In genomic region chr19:5351731-5352228, GRCh38 we compare ENCODE assay signal across 19 cellular contexts. TPM values are rescaled to one million over a fixed set of nuclear protein-coding genes. Genes with fewer than 3 reads are reported as not detected.
A peak's percentile ranks its signal among the peaks of the same experiment; 100 is the strongest.
DNase-seq lines count a peak whose midpoint lies in the region; ATAC-seq, FAIRE-seq and TF ChIP-seq lines count a peak whose summit lies in the region.
"Had no signal": no experiment of that assay in that cellular context is flagged by ENCODE, and none has a peak within 500 bp of the region (broad histone marks: within the 10 kb centered on the region; RNA-seq: fewer than 3 reads in every experiment).

No MANE protein-coding gene starts in this region.

- no peaks in the 10 kb centered on the region for H4K20me1 ChIP-seq in BLaER1
- H4K20me1 ChIP-seq in K562 (replicated peaks; ENCODE audit: control insufficient read depth, insufficient read depth, low read length), result peaks cover 2% of the 10 kb centered on the region; the same call in 1 of the 2 replicates
- H4K20me1 ChIP-seq in HepG2 (ENCODE audit: insufficient read depth, low read length), result no peaks in the 10 kb centered on the region

- H3K4me3 ChIP-seq in BLaER1 (no peak overlapping the region), HEK293 (ENCODE audit: low read depth, low read length) (no peak overlapping the region), K562 (no peak overlapping the region), HepG2 (replicated peaks in 1 of 3; ENCODE audit: insufficient read depth in 1 of 3, low read depth in 2 of 3, low read length in 3 of 3) (no peak overlapping the region)
- H3K4me3 ChIP-seq: SK-N-MC had no signal

- H3K9ac ChIP-seq in BLaER1 (no peak overlapping the region), K562 (ENCODE audit: insufficient read depth in 1 of 2, low read depth in 2 of 2, low read length in 2 of 2) (no peak overlapping the region), HepG2 (ENCODE audit: insufficient read depth, low read depth, low read length) (no peak overlapping the region)

- WGBS in K562 (ENCODE audit: insufficient coverage, low coverage, missing lambda C conversion rate), result 0% methylated on average over 2 of the region's 2 CpGs
- 36% methylated on average over 2 of the region's 2 CpGs for WGBS in HepG2 (ENCODE audit: low lambda C conversion rate)

- H3K9me3 ChIP-seq in BLaER1, result peaks cover 3% of the 10 kb centered on the region; the same call in 1 of the 2 replicates
- no peaks in the 10 kb centered on the region for H3K9me3 ChIP-seq in HEK293 (ENCODE audit: control insufficient read depth, insufficient read depth, low read depth, low read length)
- peaks cover 2% of the 10 kb centered on the region; the same call in 1 of the 2 replicates for H3K9me3 ChIP-seq in K562 (replicated peaks; ENCODE audit: control insufficient read depth, insufficient read depth, low read depth, low read length)
- peaks cover 4% of the 10 kb centered on the region; the same call in 1 of the 2 replicates for H3K9me3 ChIP-seq in HepG2 (ENCODE audit: low read length)

- no peaks in the 10 kb centered on the region for H3K36me3 ChIP-seq in BLaER1
- H3K36me3 ChIP-seq in HEK293 (ENCODE audit: control insufficient read depth in 2 of 2, insufficient read depth in 1 of 2, low read length in 2 of 2), result no peaks in the 10 kb centered on the region
- H3K36me3 ChIP-seq in K562 (ENCODE audit: control insufficient read depth, insufficient read depth, low read length), result no peaks in the 10 kb centered on the region
- no peaks in the 10 kb centered on the region for H3K36me3 ChIP-seq in HepG2 (replicated peaks in 1 of 2; ENCODE audit: control insufficient read depth in 1 of 2, insufficient read depth in 2 of 2, low read length in 2 of 2)

- intact Hi-C loops in K562 (cut with micrococcal nuclease), result no loop called here
- intact Hi-C loops in HepG2 (cut with micrococcal nuclease; ENCODE audit: unreplicated experiment), result loop anchor here (10.0 kb wide), 1 partner anchor 133 kb away; no protein-coding TSS in a partner anchor

- FAIRE-seq in K562 (lab: Jason Lieb, UNC) (no peak), HepG2 (lab: Jason Lieb, UNC) (no peak), D721Med (lab: Jason Lieb, UNC) (no peak)
- FAIRE-seq: A204.1, GM12892, GM18507, HTR-8/SVneo had no signal

- H3K4me1 ChIP-seq in BLaER1 (peaks cover 47% of the 10 kb centered on the region), HEK293 (ENCODE audit: control insufficient read depth, insufficient read depth, low read length) (no peaks in the 10 kb centered on the region), K562 (replicated peaks in 1 of 2; ENCODE audit: control insufficient read depth in 2 of 2, insufficient read depth in 2 of 2, low read length in 2 of 2) (no peaks in the 10 kb centered on the region), HepG2 (ENCODE audit: insufficient read depth, low read length) (peaks cover 8% of the 10 kb centered on the region)

- TF ChIP-seq RAD21 in K562 (CRISPR knock-in tag; conservative IDR thresholded peaks at IDR 0.05 in 1 of 2, IDR thresholded peaks at IDR 0.05 in 1 of 2) (no peak), HepG2 (CRISPR knock-in tag; IDR thresholded peaks at IDR 0.05) (no peak)

- H3K9me1 ChIP-seq in K562 (ENCODE audit: control insufficient read depth, insufficient read depth, low read length), result no peaks in the 10 kb centered on the region

- CTCF ChIA-PET in HEK293 (lab: Yijun Ruan, JAX) (no interaction called here), K562 (lab: Yijun Ruan, JAX; ENCODE audit: low intra/inter-chr PET ratio) (no interaction called here), HepG2 (lab: Yijun Ruan, JAX; ENCODE audit: low intra/inter-chr PET ratio, low total read pairs) (no interaction called here)

- BruUV-seq in K562 (replicated peaks; lab: Mats Ljungman, UMichigan) (no TSS peak), HepG2 (replicated peaks; lab: Mats Ljungman, UMichigan) (no TSS peak)

- H3K79me2 ChIP-seq in K562 (ENCODE audit: control insufficient read depth, insufficient read depth, low read length), result no peaks in the 10 kb centered on the region
- no peaks in the 10 kb centered on the region for H3K79me2 ChIP-seq in HepG2 (ENCODE audit: insufficient read depth, low read length)

- DNase-seq in K562 (ENCODE audit: extremely low read depth in 1 of 4, low spot score in 3 of 4) (no peak), HepG2 (ENCODE audit: low spot score) (no peak), NCI-H2171 (lab: John Stamatoyannopoulos, UW) (no peak), D721Med (ENCODE audit: insufficient read length, low spot score) (no peak)
- no peak for DNase-seq in activated effector memory CD4-positive, alpha-beta T cell treated with anti-CD3 and anti-CD28 coated beads, Interleukin-2, amount 50 U/mL, for 16 hours
- DNase-seq: Calu3; CD8-positive, alpha-beta T cell; GOT3; Kasumi-1; NCI-H2081; Right ventricle myocardium superior had no signal

- H3K4me2 ChIP-seq in BLaER1 (peak overlapping the region; percentile 53), K562 (ENCODE audit: insufficient read depth, low read length) (no peak overlapping the region), HepG2 (ENCODE audit: low read depth, low read length) (no peak overlapping the region)

- ATAC-seq in K562 (no peak), HepG2 (no peak), HG03159 (IDR thresholded peaks at IDR 0.05; ENCODE audit: unreplicated experiment) (no peak)
- ATAC-seq: CD8-positive, alpha-beta T cell had no signal

- H2AFZ ChIP-seq in K562 (ENCODE audit: low read depth, low read length), result no peak overlapping the region
- no peak overlapping the region for H2AFZ ChIP-seq in HepG2 (ENCODE audit: low read length)

- TF ChIP-seq POLR2A in K562 (conservative IDR thresholded peaks at IDR 0.05) (no peak), HepG2 (IDR thresholded peaks at IDR 0.05; ENCODE audit: insufficient read depth in 1 of 2, low read depth in 2 of 2, low read length in 2 of 2) (no peak)

- no peaks in the 10 kb centered on the region for H3K27me3 ChIP-seq in BLaER1
- peaks cover 4 to 10% of the 10 kb centered on the region in 2 experiments; a peak in 3 of 5 replicates for H3K27me3 ChIP-seq in K562 (ENCODE audit: control insufficient read depth in 2 of 2, insufficient read depth in 2 of 2, low read length in 2 of 2)
- H3K27me3 ChIP-seq in HepG2 (ENCODE audit: control insufficient read depth in 1 of 2, insufficient read depth in 2 of 2, low read length in 2 of 2), result peaks cover 0 to 4% of the 10 kb centered on the region in 2 experiments; a peak in 1 of 5 replicates

- no peak overlapping the region for H3K27ac ChIP-seq in BLaER1
- H3K27ac ChIP-seq in HEK293 (ENCODE audit: extremely low read depth, low read depth, low read length), result no peak overlapping the region
- no peak overlapping the region for H3K27ac ChIP-seq in K562 (ENCODE audit: extremely low read depth, low read depth, low read length)
- no peak overlapping the region for H3K27ac ChIP-seq in HepG2 (ENCODE audit: extremely low read length, insufficient read depth, low read length)
- H3K27ac ChIP-seq: SK-N-MC had no signal

- TF ChIP-seq EP300 in K562 (IDR thresholded peaks at IDR 0.05; ENCODE audit: low read length) (no peak), HepG2 (IDR thresholded peaks at IDR 0.05; ENCODE audit: low read depth in 2 of 2, low read length in 2 of 2) (no peak), HepG2 (CRISPR knock-in tag; IDR thresholded peaks at IDR 0.05; ENCODE audit: borderline replicate concordance) (no peak)

- POLR2A ChIA-PET in HEK293 (lab: Yijun Ruan, JAX) (no interaction called here), K562 (lab: Yijun Ruan, JAX) (interaction anchor here (0.7 kb wide), 1 partner anchor 41 kb away, joined by 3 read pairs; no protein-coding TSS in a partner anchor), HepG2 (lab: Yijun Ruan, JAX) (no interaction called here)

- in situ Hi-C loops in K562 (cut with MboI) (no loop called here), HepG2 (cut with HindIII; ENCODE audit: extremely low pct_ligation_motif_present, low pct_unique_long_range_greater_than_20kb) (no loop called here)

- TF ChIP-seq CTCF in HEK293 (tag by site-specific recombination; IDR thresholded peaks at IDR 0.05) (no peak), K562 (IDR thresholded peaks at IDR 0.05 in 2 of 3, conservative IDR thresholded peaks at IDR 0.05 in 1 of 3; ENCODE audit: insufficient read depth in 2 of 3, low read depth in 1 of 3, low read length in 3 of 3) (no peak), HepG2 (CRISPR knock-in tag; IDR thresholded peaks at IDR 0.05) (no peak), D721Med (IDR thresholded peaks at IDR 0.05; ENCODE audit: insufficient read depth, missing control alignments) (no peak)

RNA-seq across cellular contexts. Expression of gene PTPRS, which starts 11.2 kb away (rescaled TPM):
- 79.8 and 180 TPM in 2 replicates for total RNA-seq in K562 (2011; cell fraction: chromatin; rRNA removed; ENCODE audit: low replicate concordance)
- total RNA-seq in K562 (2011; cell fraction: nucleolus; rRNA removed), result 97.4 and 130 TPM in 2 replicates
- total RNA-seq in K562 (2011; cell fraction: nucleoplasm; rRNA removed), result 85.8 and 89.2 TPM in 2 replicates
- total RNA-seq in K562 (2014; rRNA removed) (26.4 and 28.0 TPM in 2 replicates), K562 (2014; rRNA removed; fragmentation: Illumina TruSeq; extraction: Trizol) (6.1 and 6.7 TPM in 2 replicates), K562 (2015; rRNA removed; fragmentation: Illumina TruSeq; extraction: Trizol) (14.1 and 15.1 TPM in 2 replicates), K562 (2021) (45.2 and 49.4 TPM in 2 replicates), HepG2 (2016; rRNA removed; fragmentation: Illumina TruSeq; extraction: Trizol) (21.3 and 32.7 TPM in 2 replicates)
- polyA plus RNA-seq in K562 (2011; rRNA removed) (14.9 and 17.4 TPM in 2 replicates), K562 (2014; fragmentation: Illumina TruSeq; extraction: Trizol) (8.3 and 10.7 TPM in 2 replicates), K562 (2014; fragmentation: Nextera tagmentation; extraction: Ambion mirVana) (1 to 10 TPM; 1.1 to 1.2 TPM), K562 (2014; rRNA removed) (26.9 and 27.4 TPM in 2 replicates), HepG2 (2011; rRNA removed) (43.9 and 63.5 TPM in 2 replicates)
- 14.3 and 32.7 TPM in 2 replicates for polyA plus RNA-seq in K562 (2011; cell fraction: cytosol; rRNA removed)
- 54.1 and 106 TPM in 2 replicates for polyA plus RNA-seq in K562 (2011; cell fraction: nucleus; rRNA removed)
- 23.1 and 29.5 TPM in 2 replicates for polyA plus RNA-seq in K562 (2012)
- polyA minus RNA-seq in K562 (2011; rRNA and poly(A)+ RNA removed), result 11.5 and 28.9 TPM in 2 replicates
- polyA minus RNA-seq in K562 (2011; cell fraction: cytosol; rRNA and poly(A)+ RNA removed), result 41.9 and 44.2 TPM in 2 replicates
- polyA minus RNA-seq in K562 (2011; cell fraction: nucleus; rRNA and poly(A)+ RNA removed), result 27.2 and 33.5 TPM in 2 replicates
- total RNA-seq in HepG2 (2016; cell fraction: cytosol; rRNA removed; fragmentation: Illumina TruSeq; extraction: Trizol; ENCODE audit: low read depth), result 8.8 and 10.2 TPM in 2 replicates
- 17.7 and 32.1 TPM in 2 replicates for total RNA-seq in HepG2 (2016; cell fraction: insoluble cytoplasmic fraction; rRNA removed; fragmentation: Illumina TruSeq; extraction: Trizol)
- total RNA-seq in HepG2 (2016; cell fraction: membrane; rRNA removed; fragmentation: Illumina TruSeq; extraction: Trizol), result 21.8 and 23.0 TPM in 2 replicates
- 57.4 and 62.6 TPM in 2 replicates for total RNA-seq in HepG2 (2016; cell fraction: nucleus; rRNA removed; fragmentation: Illumina TruSeq; extraction: Trizol)
- polyA plus RNA-seq in HepG2 (2011; cell fraction: cytosol; rRNA removed), result 36.8 and 40.6 TPM in 2 replicates
- 194 and 221 TPM in 2 replicates for polyA plus RNA-seq in HepG2 (2011; cell fraction: nucleus; rRNA removed)
- polyA plus RNA-seq in HepG2 (2012), result 24.6 and 49.4 TPM in 2 replicates
- 4.6 and 4.7 TPM in 2 replicates for polyA plus RNA-seq in HepG2 (2016; cell fraction: cytosol; fragmentation: Illumina TruSeq; extraction: Trizol; ENCODE audit: low read depth)
- polyA plus RNA-seq in HepG2 (2016; cell fraction: insoluble cytoplasmic fraction; fragmentation: Illumina TruSeq; extraction: Trizol; ENCODE audit: low read depth), result 8.4 and 10.5 TPM in 2 replicates
- 5.1 and 5.2 TPM in 2 replicates for polyA plus RNA-seq in HepG2 (2016; cell fraction: membrane; fragmentation: Illumina TruSeq; extraction: Trizol; ENCODE audit: low read depth)
- 68.7 and 77.5 TPM in 2 replicates for polyA plus RNA-seq in HepG2 (2016; cell fraction: nucleus; fragmentation: Illumina TruSeq; extraction: Trizol; ENCODE audit: insufficient read depth, low read depth)
- 65.7 and 175 TPM in 2 replicates for polyA minus RNA-seq in HepG2 (2011; rRNA and poly(A)+ RNA removed; ENCODE audit: low replicate concordance)
- 79.6 and 103 TPM in 2 replicates for polyA minus RNA-seq in HepG2 (2011; cell fraction: cytosol; rRNA and poly(A)+ RNA removed)
- 55.6 and 71.9 TPM in 2 replicates for polyA minus RNA-seq in HepG2 (2011; cell fraction: nucleus; rRNA and poly(A)+ RNA removed)
